In the genomic region with DNA sequence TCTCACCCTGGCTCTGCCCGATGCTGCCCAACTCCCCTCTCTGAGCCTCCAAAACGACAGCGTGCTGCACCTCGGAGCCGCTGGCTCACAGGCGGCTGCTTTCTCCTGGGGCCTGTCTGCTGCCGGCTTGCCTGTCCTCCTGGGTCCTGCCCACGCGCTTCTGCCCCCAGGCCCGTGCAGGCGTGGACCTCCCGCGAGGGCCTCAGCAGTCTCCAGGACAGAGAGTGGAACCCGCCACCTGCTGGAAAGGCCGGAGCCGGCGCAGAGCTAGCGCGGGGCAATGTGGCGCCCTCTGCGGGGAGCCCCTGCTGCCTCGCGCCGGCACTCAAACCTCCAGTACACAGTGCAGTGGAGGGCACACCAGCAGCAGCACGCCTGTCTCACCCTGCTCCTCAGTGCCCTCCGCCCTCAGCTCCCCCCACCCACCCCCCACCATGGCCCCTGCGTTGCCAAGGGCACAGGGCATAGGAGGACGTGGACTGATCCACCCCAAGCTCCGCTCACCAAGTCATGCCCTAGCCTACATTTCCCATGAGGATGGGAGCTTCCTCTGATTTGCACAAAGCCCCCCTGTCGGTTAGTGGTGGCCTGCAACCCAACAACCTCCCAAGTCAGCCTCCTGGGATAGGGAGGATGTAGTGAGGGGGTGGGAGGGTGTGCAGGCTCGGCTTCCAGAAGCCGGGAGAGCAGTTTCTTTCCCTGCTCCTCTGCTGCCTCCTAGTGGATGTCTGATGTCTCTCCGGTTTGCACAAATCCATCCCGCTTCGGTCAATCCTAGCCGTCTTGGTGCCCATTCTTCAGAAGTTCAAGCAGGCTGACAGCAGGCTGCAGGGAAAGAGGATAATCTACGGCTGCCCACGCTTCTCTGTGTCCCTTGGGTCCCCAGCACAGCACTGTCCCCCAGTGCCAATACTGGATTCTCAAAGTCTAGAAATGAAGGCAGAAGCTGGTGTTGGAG, we compare ENCODE assay signal across 1 cellular context.
A peak's percentile ranks its signal among the peaks of the same experiment; 100 is the strongest.
TF ChIP-seq lines count a peak whose summit lies in the region.

No MANE protein-coding gene starts in this region.

TF ChIP-seq in HepG2, 621 proteins besides CTCF, POLR2A, EP300 and RAD21 (continues in another document):
- TF ChIP-seq TCF12 (IDR thresholded peaks at IDR 0.05) (no peak), TCF12 (CRISPR knock-in tag; IDR thresholded peaks at IDR 0.05) (peak; percentile 51; the same call in 1 of the 2 replicates), ZNF331 (CRISPR knock-in tag; IDR thresholded peaks at IDR 0.05) (peak; percentile 16; the same call in 1 of the 2 replicates), PAX8 (CRISPR knock-in tag; IDR thresholded peaks at IDR 0.05; ENCODE audit: borderline replicate concordance) (0 out of 2 replicates have a peak, but pooled peaks have one; percentile 9), MEF2D (CRISPR knock-in tag; IDR thresholded peaks at IDR 0.05) (peak; percentile 16; the same call in 1 of the 2 replicates), RFXAP (CRISPR knock-in tag; IDR thresholded peaks at IDR 0.05; ENCODE audit: borderline replicate concordance) (0 out of 2 replicates have a peak, but pooled peaks have one; percentile 46), ZNF83 (CRISPR knock-in tag; IDR thresholded peaks at IDR 0.05; ENCODE audit: borderline replicate concordance) (0 out of 2 replicates have a peak, but pooled peaks have one; percentile 45), RFX1 (IDR thresholded peaks at IDR 0.05) (no peak), ATF7-NPFF (CRISPR knock-in tag; IDR thresholded peaks at IDR 0.05; ENCODE audit: low read depth) (peak; percentile 22; the same call in 1 of the 2 replicates), ZNF124 (CRISPR knock-in tag; IDR thresholded peaks at IDR 0.05) (no peak), SP1 (IDR thresholded peaks at IDR 0.05) (no peak), SP1 (CRISPR knock-in tag; IDR thresholded peaks at IDR 0.05) (no peak), CHD2 (IDR thresholded peaks at IDR 0.05; ENCODE audit: low read depth, low read length) (no peak), SRY (CRISPR knock-in tag; IDR thresholded peaks at IDR 0.05) (peak; percentile 67; the same call in 1 of the 2 replicates), SRSF1 (optimal IDR thresholded peaks at IDR 0.05; ENCODE audit: low read depth, low read length) (no peak), ZMYM4 (CRISPR knock-in tag; IDR thresholded peaks at IDR 0.05) (no peak), MXD4 (CRISPR knock-in tag; IDR thresholded peaks at IDR 0.05) (no peak), PHF20 (CRISPR knock-in tag; IDR thresholded peaks at IDR 0.05) (peak; percentile 46; the same call in 1 of the 2 replicates), ZNF143 (CRISPR knock-in tag; IDR thresholded peaks at IDR 0.05) (no peak; the same call in 1 of the 2 replicates), ZBTB10 (CRISPR knock-in tag; IDR thresholded peaks at IDR 0.05; ENCODE audit: borderline replicate concordance) (no peak), ZNF724P (CRISPR knock-in tag; IDR thresholded peaks at IDR 0.05; ENCODE audit: borderline replicate concordance) (peak; percentile 17; the same call in 1 of the 2 replicates), ZNF737 (CRISPR knock-in tag; IDR thresholded peaks at IDR 0.05; ENCODE audit: borderline replicate concordance) (no peak), SMC3 (IDR thresholded peaks at IDR 0.05; ENCODE audit: low read length) (peak; percentile 77), FOXK1 (CRISPR knock-in tag; IDR thresholded peaks at IDR 0.05; ENCODE audit: borderline replicate concordance, low read depth) (no peak), NCOA1 (CRISPR knock-in tag; IDR thresholded peaks at IDR 0.05) (no peak), SOX6 (IDR thresholded peaks at IDR 0.05) (no peak), SOX6 (CRISPR knock-in tag; IDR thresholded peaks at IDR 0.05) (peak; percentile 29; the same call in 1 of the 2 replicates), GFI1 (CRISPR knock-in tag; IDR thresholded peaks at IDR 0.05; ENCODE audit: borderline replicate concordance) (no peak), CSRNP2 (CRISPR knock-in tag; conservative IDR thresholded peaks at IDR 0.05; ENCODE audit: low read depth) (no peak), ZNF44 (CRISPR knock-in tag; IDR thresholded peaks at IDR 0.05) (no peak), ETV6 (CRISPR knock-in tag; conservative IDR thresholded peaks at IDR 0.05) (no peak), HOXD1 (CRISPR knock-in tag; IDR thresholded peaks at IDR 0.05) (0 out of 2 replicates have a peak, but pooled peaks have one; percentile 17), NONO (IDR thresholded peaks at IDR 0.05) (no peak), NONO (CRISPR knock-in tag; conservative IDR thresholded peaks at IDR 0.05) (peak; percentile 62; the same call in 1 of the 2 replicates), PPARG (CRISPR knock-in tag; conservative IDR thresholded peaks at IDR 0.05) (peak; percentile 14; the same call in 1 of the 2 replicates), FOSL2 (CRISPR knock-in tag; IDR thresholded peaks at IDR 0.05) (peak; percentile 28; the same call in 1 of the 2 replicates), ZFP62 (CRISPR knock-in tag; IDR thresholded peaks at IDR 0.05) (no peak), SALL2 (CRISPR knock-in tag; IDR thresholded peaks at IDR 0.05) (0 out of 2 replicates have a peak, but pooled peaks have one; percentile 33), ZNF160 (CRISPR knock-in tag; IDR thresholded peaks at IDR 0.05) (peak; percentile 32; the same call in 1 of the 2 replicates), BRCA1 (CRISPR knock-in tag; IDR thresholded peaks at IDR 0.05) (0 out of 2 replicates have a peak, but pooled peaks have one; percentile 25), MXI1 (IDR thresholded peaks at IDR 0.05; ENCODE audit: borderline replicate concordance, low read depth, low read length) (no peak), ZNF512B (CRISPR knock-in tag; IDR thresholded peaks at IDR 0.05; ENCODE audit: borderline replicate concordance) (no peak), ZNF615 (CRISPR knock-in tag; IDR thresholded peaks at IDR 0.05; ENCODE audit: borderline replicate concordance) (no peak)
- TF ChIP-seq, protein P1, sequence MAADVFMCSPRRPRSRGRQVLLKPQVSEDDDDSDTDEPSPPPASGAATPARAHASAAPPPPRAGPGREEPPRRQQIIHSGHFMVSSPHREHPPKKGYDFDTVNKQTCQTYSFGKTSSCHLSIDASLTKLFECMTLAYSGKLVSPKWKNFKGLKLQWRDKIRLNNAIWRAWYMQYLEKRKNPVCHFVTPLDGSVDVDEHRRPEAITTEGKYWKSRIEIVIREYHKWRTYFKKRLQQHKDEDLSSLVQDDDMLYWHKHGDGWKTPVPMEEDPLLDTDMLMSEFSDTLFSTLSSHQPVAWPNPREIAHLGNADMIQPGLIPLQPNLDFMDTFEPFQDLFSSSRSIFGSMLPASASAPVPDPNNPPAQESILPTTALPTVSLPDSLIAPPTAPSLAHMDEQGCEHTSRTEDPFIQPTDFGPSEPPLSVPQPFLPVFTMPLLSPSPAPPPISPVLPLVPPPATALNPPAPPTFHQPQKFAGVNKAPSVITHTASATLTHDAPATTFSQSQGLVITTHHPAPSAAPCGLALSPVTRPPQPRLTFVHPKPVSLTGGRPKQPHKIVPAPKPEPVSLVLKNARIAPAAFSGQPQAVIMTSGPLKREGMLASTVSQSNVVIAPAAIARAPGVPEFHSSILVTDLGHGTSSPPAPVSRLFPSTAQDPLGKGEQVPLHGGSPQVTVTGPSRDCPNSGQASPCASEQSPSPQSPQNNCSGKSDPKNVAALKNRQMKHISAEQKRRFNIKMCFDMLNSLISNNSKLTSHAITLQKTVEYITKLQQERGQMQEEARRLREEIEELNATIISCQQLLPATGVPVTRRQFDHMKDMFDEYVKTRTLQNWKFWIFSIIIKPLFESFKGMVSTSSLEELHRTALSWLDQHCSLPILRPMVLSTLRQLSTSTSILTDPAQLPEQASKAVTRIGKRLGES (CRISPR knock-in tag; IDR thresholded peaks at IDR 0.05; ENCODE audit: borderline replicate concordance): no peak
- TF ChIP-seq, protein P2, sequence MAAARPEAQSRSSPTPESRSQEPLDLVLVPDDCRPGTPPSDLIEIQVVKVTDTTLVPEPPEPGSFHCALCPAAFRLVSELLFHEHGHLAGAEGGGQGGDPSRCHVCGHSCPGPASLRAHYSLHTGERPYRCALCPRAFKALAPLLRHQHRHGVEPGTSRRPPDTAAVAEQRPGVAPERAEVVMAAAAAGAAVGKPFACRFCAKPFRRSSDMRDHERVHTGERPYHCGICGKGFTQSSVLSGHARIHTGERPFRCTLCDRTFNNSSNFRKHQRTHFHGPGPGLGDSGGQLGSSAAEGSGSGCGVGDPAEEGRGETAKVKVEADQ (CRISPR knock-in tag; IDR thresholded peaks at IDR 0.05; ENCODE audit: borderline replicate concordance): 0 out of 2 replicates have a peak, but pooled peaks have one; percentile 25
- TF ChIP-seq, protein P3, sequence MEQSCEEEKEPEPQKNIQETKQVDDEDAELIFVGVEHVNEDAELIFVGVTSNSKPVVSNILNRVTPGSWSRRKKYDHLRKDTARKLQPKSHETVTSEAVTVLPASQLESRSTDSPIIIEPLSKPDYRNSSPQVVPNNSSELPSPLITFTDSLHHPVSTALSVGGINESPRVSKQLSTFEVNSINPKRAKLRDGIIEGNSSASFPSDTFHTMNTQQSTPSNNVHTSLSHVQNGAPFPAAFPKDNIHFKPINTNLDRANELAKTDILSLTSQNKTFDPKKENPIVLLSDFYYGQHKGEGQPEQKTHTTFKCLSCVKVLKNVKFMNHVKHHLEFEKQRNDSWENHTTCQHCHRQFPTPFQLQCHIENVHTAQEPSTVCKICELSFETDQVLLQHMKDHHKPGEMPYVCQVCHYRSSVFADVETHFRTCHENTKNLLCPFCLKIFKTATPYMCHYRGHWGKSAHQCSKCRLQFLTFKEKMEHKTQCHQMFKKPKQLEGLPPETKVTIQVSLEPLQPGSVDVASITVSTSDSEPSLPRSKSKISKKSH (CRISPR knock-in tag; IDR thresholded peaks at IDR 0.05; ENCODE audit: borderline replicate concordance): 0 out of 2 replicates have a peak, but pooled peaks have one; percentile 25
- TF ChIP-seq, protein P4, sequence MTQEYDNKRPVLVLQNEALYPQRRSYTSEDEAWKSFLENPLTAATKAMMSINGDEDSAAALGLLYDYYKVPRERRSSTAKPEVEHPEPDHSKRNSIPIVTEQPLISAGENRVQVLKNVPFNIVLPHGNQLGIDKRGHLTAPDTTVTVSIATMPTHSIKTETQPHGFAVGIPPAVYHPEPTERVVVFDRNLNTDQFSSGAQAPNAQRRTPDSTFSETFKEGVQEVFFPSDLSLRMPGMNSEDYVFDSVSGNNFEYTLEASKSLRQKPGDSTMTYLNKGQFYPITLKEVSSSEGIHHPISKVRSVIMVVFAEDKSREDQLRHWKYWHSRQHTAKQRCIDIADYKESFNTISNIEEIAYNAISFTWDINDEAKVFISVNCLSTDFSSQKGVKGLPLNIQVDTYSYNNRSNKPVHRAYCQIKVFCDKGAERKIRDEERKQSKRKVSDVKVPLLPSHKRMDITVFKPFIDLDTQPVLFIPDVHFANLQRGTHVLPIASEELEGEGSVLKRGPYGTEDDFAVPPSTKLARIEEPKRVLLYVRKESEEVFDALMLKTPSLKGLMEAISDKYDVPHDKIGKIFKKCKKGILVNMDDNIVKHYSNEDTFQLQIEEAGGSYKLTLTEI (CRISPR knock-in tag; conservative IDR thresholded peaks at IDR 0.05): no peak
- TF ChIP-seq, protein P5, sequence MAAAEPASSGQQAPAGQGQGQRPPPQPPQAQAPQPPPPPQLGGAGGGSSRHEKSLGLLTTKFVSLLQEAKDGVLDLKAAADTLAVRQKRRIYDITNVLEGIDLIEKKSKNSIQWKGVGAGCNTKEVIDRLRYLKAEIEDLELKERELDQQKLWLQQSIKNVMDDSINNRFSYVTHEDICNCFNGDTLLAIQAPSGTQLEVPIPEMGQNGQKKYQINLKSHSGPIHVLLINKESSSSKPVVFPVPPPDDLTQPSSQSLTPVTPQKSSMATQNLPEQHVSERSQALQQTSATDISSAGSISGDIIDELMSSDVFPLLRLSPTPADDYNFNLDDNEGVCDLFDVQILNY (CRISPR knock-in tag; conservative IDR thresholded peaks at IDR 0.05): no peak
